20 cellular contexts compared by ENCODE assay signal in genomic region chr3:198097048-198097447, GRCh38.
"Had no signal": no experiment of that assay in that cellular context is flagged by ENCODE, and none has a peak within 500 bp of the region (broad histone marks: within the 10 kb centered on the region; RNA-seq: fewer than 3 reads in every experiment).

No MANE protein-coding gene starts in this region.

- H3K4me3 Mint-ChIP-seq: memory B cell; natural killer cell; stimulated activated naive B cell treated with anti-CD40 and anti-IgM and Interleukin-4, amounts not matched to agents 10 μg/mL and 1 μg/mL and 100 μg/mL, for 72 hours; stimulated activated naive CD8-positive, alpha-beta T cell treated with anti-CD3 and anti-CD28 coated beads, Interleukin-15, Interleukin-2, amounts not matched to agents 100 ng/mL and 50 ng/mL, for 24 hours had no signal

- H3K36me3 Mint-ChIP-seq: natural killer cell had no signal

- ATAC-seq: foreskin keratinocyte; gastroesophageal sphincter; heart left ventricle; left lobe of liver; natural killer cell; psoas muscle; right cardiac atrium; stimulated activated naive B cell treated with anti-CD40 and anti-IgM and Interleukin-4, amounts not matched to agents 10 μg/mL and 1 μg/mL and 100 μg/mL, for 72 hours had no signal

- FAIRE-seq: endothelial cell of umbilical vein, urothelium cell line had no signal

- H3K27ac Mint-ChIP-seq: memory B cell; natural killer cell; stimulated activated naive B cell treated with anti-CD40 and anti-IgM and Interleukin-4, amounts not matched to agents 10 μg/mL and 1 μg/mL and 100 μg/mL, for 72 hours; stimulated activated naive CD8-positive, alpha-beta T cell treated with anti-CD3 and anti-CD28 coated beads, Interleukin-15, Interleukin-2, amounts not matched to agents 100 ng/mL and 50 ng/mL, for 24 hours had no signal

- DNase-seq: dermis blood vessel endothelial cell; effector memory CD4-positive, alpha-beta T cell; foreskin keratinocyte; heart left ventricle; kidney; natural killer cell; occipital lobe; ovary; posterior cingulate gyrus; psoas muscle; right cardiac atrium; spleen; stimulated activated CD4-positive, alpha-beta T cell treated with anti-CD3 and anti-CD28 coated beads, Interleukin-4, amount 100 ng/mL, for 4 hours; stimulated activated naive B cell treated with anti-CD40 and anti-IgM and Interleukin-4, amounts not matched to agents 10 μg/mL and 1 μg/mL and 100 μg/mL, for 72 hours had no signal
